ENCODE assay signal across 1 cellular context in genomic region chr15:52261498-52262242, GRCh38.
TF ChIP-seq lines count a peak whose summit lies in the region.

No MANE protein-coding gene starts in this region.

TF ChIP-seq in GM12878, 131 proteins besides CTCF, POLR2A, EP300 and RAD21 (continued from another document and continues in another):
- TF ChIP-seq ZBTB40 (IDR thresholded peaks at IDR 0.05; ENCODE audit: borderline replicate concordance) (no peak), ATF2 (IDR thresholded peaks at IDR 0.05; ENCODE audit: low read length) (no peak), ZBTB11 (CRISPR knock-in tag; IDR thresholded peaks at IDR 0.05) (no peak), SKIL (IDR thresholded peaks at IDR 0.05; ENCODE audit: low read depth, poor library complexity, severe bottlenecking) (no peak), NRF1 (conservative IDR thresholded peaks at IDR 0.05; ENCODE audit: low read depth, low read length) (no peak), IKZF1 (conservative IDR thresholded peaks at IDR 0.05) (peak; percentile 83), ZSCAN29 (IDR thresholded peaks at IDR 0.05) (no peak), CHD1 (IDR thresholded peaks at IDR 0.05; ENCODE audit: low read depth, low read length) (no peak), NR2C1 (IDR thresholded peaks at IDR 0.05) (no peak), KDM1A (IDR thresholded peaks at IDR 0.05; ENCODE audit: borderline replicate concordance) (no peak), SMC3 (IDR thresholded peaks at IDR 0.05; ENCODE audit: borderline replicate concordance, low read length) (no peak), BMI1 (IDR thresholded peaks at IDR 0.05; ENCODE audit: borderline replicate concordance) (no peak), NFIC (IDR thresholded peaks at IDR 0.05; ENCODE audit: low read depth, low read length) (no peak), PBX3 (IDR thresholded peaks at IDR 0.05; ENCODE audit: insufficient replicate concordance, low read depth, low read length) (no peak), YBX1 (IDR thresholded peaks at IDR 0.05) (no peak), USF2 (IDR thresholded peaks at IDR 0.05; ENCODE audit: borderline replicate concordance, low read depth, low read length) (no peak), CBX3 (IDR thresholded peaks at IDR 0.05; ENCODE audit: borderline replicate concordance, low read depth) (no peak), MTA3 (IDR thresholded peaks at IDR 0.05; ENCODE audit: borderline replicate concordance, low read length) (no peak), EGR1 (IDR thresholded peaks at IDR 0.05; ENCODE audit: borderline replicate concordance in 1 of 2, low read depth in 2 of 2, low read length in 2 of 2) (no peak), ZNF217 (IDR thresholded peaks at IDR 0.05) (no peak), TCF7 (IDR thresholded peaks at IDR 0.05; ENCODE audit: borderline replicate concordance) (no peak), SPI1 (IDR thresholded peaks at IDR 0.05; ENCODE audit: borderline replicate concordance, insufficient read depth, low read depth, low read length) (peak; percentile 51; the same call in 1 of the 2 replicates), STAT1 (conservative IDR thresholded peaks at IDR 0.05) (no peak), SIN3A (IDR thresholded peaks at IDR 0.05; ENCODE audit: low read depth, low read length) (no peak), NFYA (IDR thresholded peaks at IDR 0.05; ENCODE audit: borderline replicate concordance, low read depth, low read length) (no peak), ASH2L (IDR thresholded peaks at IDR 0.05; ENCODE audit: borderline replicate concordance, low read depth) (peak; percentile 27; the same call in 1 of the 2 replicates), E2F4 (IDR thresholded peaks at IDR 0.05; ENCODE audit: low read depth, low read length) (no peak), ZNF384 (IDR thresholded peaks at IDR 0.05; ENCODE audit: borderline replicate concordance, low read depth, low read length) (peak; percentile 69; the same call in 1 of the 2 replicates), ESRRA (IDR thresholded peaks at IDR 0.05; ENCODE audit: low read length) (no peak), SREBF2 (IDR thresholded peaks at IDR 0.05; ENCODE audit: low read length) (no peak), ZBTB33 (IDR thresholded peaks at IDR 0.05) (no peak), BACH1 (IDR thresholded peaks at IDR 0.05; ENCODE audit: borderline replicate concordance) (no peak), POLR2AphosphoS2 (IDR thresholded peaks at IDR 0.05; ENCODE audit: low read depth, low read length) (no peak), GATAD2B (conservative IDR thresholded peaks at IDR 0.05; ENCODE audit: low read depth) (no peak), BHLHE40 (IDR thresholded peaks at IDR 0.05; ENCODE audit: borderline replicate concordance in 1 of 2, low read depth in 2 of 2, low read length in 1 of 2) (peak in 1 of 2 experiments; percentile 62; a peak in 1 of 4 replicates), KLF5 (IDR thresholded peaks at IDR 0.05; ENCODE audit: partially characterized antibody) (no peak), HDAC2 (IDR thresholded peaks at IDR 0.05) (no peak), YY1 (IDR thresholded peaks at IDR 0.05; ENCODE audit: low read depth, low read length) (peak; percentile 73), FOXM1 (IDR thresholded peaks at IDR 0.05; ENCODE audit: low read depth, low read length) (no peak), ZBTB4 (CRISPR knock-in tag; IDR thresholded peaks at IDR 0.05) (no peak), SUPT20H (IDR thresholded peaks at IDR 0.05; ENCODE audit: borderline replicate concordance, control insufficient read depth, low read depth, low read length) (no peak), TARDBP (IDR thresholded peaks at IDR 0.05; ENCODE audit: borderline replicate concordance) (0 out of 2 replicates have a peak, but pooled peaks have one; percentile 32), TAF1 (IDR thresholded peaks at IDR 0.05; ENCODE audit: borderline replicate concordance, low read depth, low read length) (peak; percentile 59; the same call in 1 of the 2 replicates), EED (IDR thresholded peaks at IDR 0.05; ENCODE audit: low read depth) (peak; percentile 67; the same call in 1 of the 2 replicates), BRCA1 (IDR thresholded peaks at IDR 0.05; ENCODE audit: low read depth, low read length) (no peak), HDGF (IDR thresholded peaks at IDR 0.05) (no peak)
